Comparison of ENCODE assay signal across 7 cellular contexts in genomic region chr11:16607675-16608644, GRCh38.
A peak's percentile ranks its signal among the peaks of the same experiment; 100 is the strongest.
DNase-seq lines count a peak whose midpoint lies in the region; ATAC-seq and TF ChIP-seq lines count a peak whose summit lies in the region.

No MANE protein-coding gene starts in this region.

- H3K36me3 ChIP-seq in adipocyte (ENCODE audit: control insufficient read depth, insufficient read depth, low read length, severe bottlenecking) = no peaks in the 10 kb centered on the region

- H3K4me1 ChIP-seq in adipocyte (ENCODE audit: control insufficient read depth, insufficient read depth, low read length) = peaks cover 20% of the 10 kb centered on the region

- H3K9me3 ChIP-seq in adipocyte (ENCODE audit: control insufficient read depth, low read length) = no peaks in the 10 kb centered on the region

- no peak for ATAC-seq in GM18519 (IDR thresholded peaks at IDR 0.05; ENCODE audit: low FRiP score, unreplicated experiment)

- DNase-seq in adipocyte (ENCODE audit: low read depth) = peak; percentile 86
- DNase-seq in hepatic stellate cell (ENCODE audit: low spot score) = peak; percentile 89
- DNase-seq in skeletal muscle cell (ENCODE audit: low read depth) = no peak
- no peak for DNase-seq in NOMO-1 treated with DMSO at 0.1 percent for 48 hours (lab: John Stamatoyannopoulos, UW; ENCODE audit: unreplicated experiment)
- no peak for DNase-seq in T-helper 2 cell

- H3K4me3 ChIP-seq in adipocyte (ENCODE audit: low read length) = peak overlapping the region; percentile 80
- H3K4me3 ChIP-seq in skeletal muscle cell (ENCODE audit: low read depth, low read length) = peak overlapping the region; percentile 69

- peaks cover 63% of the 10 kb centered on the region for H3K27me3 ChIP-seq in adipocyte (replicated peaks; ENCODE audit: control insufficient read depth, insufficient read depth, low read length)

- no peak overlapping the region for H3K9ac ChIP-seq in adipocyte (ENCODE audit: low read length)

- TF ChIP-seq EP300 in Ishikawa (IDR thresholded peaks at IDR 0.05; ENCODE audit: borderline replicate concordance) = no peak

- TF ChIP-seq RAD21 in Ishikawa (IDR thresholded peaks at IDR 0.05; ENCODE audit: low read depth) = no peak

TF ChIP-seq in Ishikawa, 13 proteins besides CTCF, POLR2A, EP300 and RAD21:
- TF ChIP-seq CEBPB (IDR thresholded peaks at IDR 0.05) (no peak), MAX (IDR thresholded peaks at IDR 0.05) (no peak; the same call in 1 of the 2 replicates), YY1 (IDR thresholded peaks at IDR 0.05; ENCODE audit: low read depth) (peak; percentile 85), EGR1 (IDR thresholded peaks at IDR 0.05) (no peak), ZBTB7A (IDR thresholded peaks at IDR 0.05; ENCODE audit: low read depth) (no peak), USF1 (IDR thresholded peaks at IDR 0.05) (no peak), TAF1 (IDR thresholded peaks at IDR 0.05; ENCODE audit: low read depth) (no peak), REST (IDR thresholded peaks at IDR 0.05; ENCODE audit: low read depth) (no peak), FOXM1 (IDR thresholded peaks at IDR 0.05; ENCODE audit: borderline replicate concordance, low read depth) (no peak), NFIC (IDR thresholded peaks at IDR 0.05) (peak; percentile 34; the same call in 1 of the 2 replicates), TCF12 (IDR thresholded peaks at IDR 0.05; ENCODE audit: low read depth) (no peak), TEAD4 (IDR thresholded peaks at IDR 0.05) (peak; percentile 94), CREB1 (IDR thresholded peaks at IDR 0.05; ENCODE audit: low read depth) (no peak)

Comparison
In these comparisons a context has a peak if more than half of its experiments do, and no peak if none do; other contexts are left out.
1. DNase-seq: peak in adipocyte (single experiment) and hepatic stellate cell (single experiment); none in skeletal muscle cell (single experiment), NOMO-1 treated with DMSO at 0.1 percent for 48 hours (single experiment) and T-helper 2 cell (0 of 5).